In the genomic region with DNA sequence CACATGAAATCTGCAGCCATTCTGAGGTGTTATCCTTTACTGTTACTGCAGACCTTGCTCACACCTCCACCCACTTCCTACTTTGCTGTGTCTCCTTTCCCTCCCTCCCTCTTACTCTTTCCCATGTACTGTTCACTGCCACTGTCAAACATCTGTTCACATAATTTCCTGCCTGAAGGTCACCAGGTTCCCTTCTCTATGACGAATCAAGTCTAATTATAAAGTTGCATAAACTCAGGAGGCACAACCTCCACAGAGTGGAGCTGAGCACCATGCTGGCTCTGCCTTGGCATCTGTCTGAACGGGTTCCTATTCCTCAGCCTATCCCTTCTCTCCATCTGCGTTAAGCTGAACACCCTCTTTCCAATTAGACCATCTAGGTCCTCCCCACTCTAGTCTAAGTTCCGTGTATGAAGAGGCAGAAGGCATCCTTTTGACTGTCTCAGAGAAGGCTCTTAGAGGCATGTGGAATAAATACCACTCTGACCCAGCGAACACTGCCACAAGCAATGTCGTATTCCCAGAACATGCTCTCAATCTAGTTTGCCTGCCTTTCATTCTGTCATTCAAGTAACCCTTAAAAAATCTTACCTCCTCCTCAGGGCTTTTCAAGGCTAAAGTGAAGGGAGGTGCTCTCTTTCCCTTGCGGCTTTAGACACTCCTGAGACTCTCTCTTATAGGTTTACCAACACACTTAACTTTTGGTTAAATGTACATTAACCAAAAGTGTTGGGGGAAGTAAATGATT, we compare ENCODE assay signal across 12 cellular contexts. TPM values are rescaled to one million over a fixed set of nuclear protein-coding genes. Genes with fewer than 3 reads are reported as not detected.
DNase-seq lines count a peak whose midpoint lies in the region; ATAC-seq and TF ChIP-seq lines count a peak whose summit lies in the region.
"Had no signal": no experiment of that assay in that cellular context is flagged by ENCODE, and none has a peak within 500 bp of the region (broad histone marks: within the 10 kb centered on the region; RNA-seq: fewer than 3 reads in every experiment).

No MANE protein-coding gene starts in this region.

- H3K79me2 ChIP-seq in osteoblast (ENCODE audit: insufficient read depth, low read length) = no peaks in the 10 kb centered on the region

- DNase-seq in NCI-H82 (lab: John Stamatoyannopoulos, UW) = peak; percentile 17
- no peak for DNase-seq in NCI-H82 treated with DMSO at 0.1 percent for 48 hours (lab: John Stamatoyannopoulos, UW; ENCODE audit: unreplicated experiment)
- peak; percentile 66 for DNase-seq in dermis blood vessel endothelial cell
- peak; percentile 55 for DNase-seq in osteoblast (ENCODE audit: insufficient read length, low spot score, missing footprints)
- no peak for DNase-seq in NCI-H345 (lab: John Stamatoyannopoulos, UW)
- DNase-seq in MV-4-11 (lab: John Stamatoyannopoulos, UW) = no peak
- DNase-seq: adrenal gland, NCI-H1105, ovary had no signal

- ATAC-seq in GM18858 (IDR thresholded peaks at IDR 0.05; ENCODE audit: unreplicated experiment) = no peak

- H3K36me3 ChIP-seq in osteoblast (ENCODE audit: insufficient read depth, low read length) = peaks cover 2% of the 10 kb centered on the region
- H3K36me3 ChIP-seq: adrenal gland, ovary had no signal

- peaks cover under 1 to 7% (median 3%) of the 10 kb centered on the region in 3 donors for H3K4me1 Mint-ChIP-seq in IgD-negative memory B cell

- H3K4me2 ChIP-seq in osteoblast (ENCODE audit: insufficient read depth, low read length) = no peak overlapping the region

- H2AFZ ChIP-seq in osteoblast (ENCODE audit: low read length) = no peak overlapping the region

- no peak overlapping the region for H3K4me3 ChIP-seq in osteoblast (ENCODE audit: insufficient read depth, low read length)
- H3K4me3 ChIP-seq: adrenal gland, lung, ovary had no signal

- H3K36me3 Mint-ChIP-seq in IgD-negative memory B cell = peaks cover 4% of the 10 kb centered on the region

- no peaks in the 10 kb centered on the region for H3K27me3 Mint-ChIP-seq in IgD-negative memory B cell

- no peaks in the 10 kb centered on the region for H3K9me3 Mint-ChIP-seq in IgD-negative memory B cell

- no peak for TF ChIP-seq CTCF in osteoblast (IDR thresholded peaks at IDR 0.05; ENCODE audit: extremely low read depth, low read depth, low read length)

- H3K27me3 ChIP-seq in osteoblast (ENCODE audit: insufficient read depth, low read length) = no peaks in the 10 kb centered on the region
- H3K27me3 ChIP-seq: adrenal gland, ovary had no signal

- H3K27ac Mint-ChIP-seq in IgD-negative memory B cell = peak overlapping the region in 2 of 3 donors; percentile 5 to 12

- H3K27ac ChIP-seq in osteoblast (ENCODE audit: low read depth, low read length) = no peak overlapping the region
- H3K27ac ChIP-seq: adrenal gland, ovary had no signal

- H3K4me1 ChIP-seq in osteoblast (ENCODE audit: insufficient read depth, low read length) = no peaks in the 10 kb centered on the region
- H3K4me1 ChIP-seq: adrenal gland had no signal

- peak overlapping the region in 1 of 4 donors; percentile 27 for H3K4me3 Mint-ChIP-seq in IgD-negative memory B cell

- peaks cover 4% of the 10 kb centered on the region for H4K20me1 ChIP-seq in osteoblast (ENCODE audit: insufficient read depth, low read length)

- no peaks in the 10 kb centered on the region for H3K9me3 ChIP-seq in osteoblast (ENCODE audit: low read depth, low read length)
- H3K9me3 ChIP-seq: adrenal gland, ovary had no signal

RNA-seq across cellular contexts. Expression of a gene that starts 48.7 kb away (rescaled TPM):
- 14.1 TPM for polyA plus RNA-seq in IgD-negative memory B cell
- total RNA-seq in dermis blood vessel endothelial cell (24.7 and 31.0 TPM in 2 replicates), osteoblast (10.5 and 12.7 TPM in 2 replicates)

Comparison
In these comparisons a context has a peak if more than half of its experiments do, and no peak if none do; other contexts are left out.
1. DNase-seq: peak in NCI-H82 (single experiment), dermis blood vessel endothelial cell (single experiment) and osteoblast (single experiment); none in NCI-H82 treated with DMSO at 0.1 percent for 48 hours (single experiment), NCI-H345 (single experiment) and MV-4-11 (single experiment).